ENCODE assay signal across 1 cellular context in the genomic region with DNA sequence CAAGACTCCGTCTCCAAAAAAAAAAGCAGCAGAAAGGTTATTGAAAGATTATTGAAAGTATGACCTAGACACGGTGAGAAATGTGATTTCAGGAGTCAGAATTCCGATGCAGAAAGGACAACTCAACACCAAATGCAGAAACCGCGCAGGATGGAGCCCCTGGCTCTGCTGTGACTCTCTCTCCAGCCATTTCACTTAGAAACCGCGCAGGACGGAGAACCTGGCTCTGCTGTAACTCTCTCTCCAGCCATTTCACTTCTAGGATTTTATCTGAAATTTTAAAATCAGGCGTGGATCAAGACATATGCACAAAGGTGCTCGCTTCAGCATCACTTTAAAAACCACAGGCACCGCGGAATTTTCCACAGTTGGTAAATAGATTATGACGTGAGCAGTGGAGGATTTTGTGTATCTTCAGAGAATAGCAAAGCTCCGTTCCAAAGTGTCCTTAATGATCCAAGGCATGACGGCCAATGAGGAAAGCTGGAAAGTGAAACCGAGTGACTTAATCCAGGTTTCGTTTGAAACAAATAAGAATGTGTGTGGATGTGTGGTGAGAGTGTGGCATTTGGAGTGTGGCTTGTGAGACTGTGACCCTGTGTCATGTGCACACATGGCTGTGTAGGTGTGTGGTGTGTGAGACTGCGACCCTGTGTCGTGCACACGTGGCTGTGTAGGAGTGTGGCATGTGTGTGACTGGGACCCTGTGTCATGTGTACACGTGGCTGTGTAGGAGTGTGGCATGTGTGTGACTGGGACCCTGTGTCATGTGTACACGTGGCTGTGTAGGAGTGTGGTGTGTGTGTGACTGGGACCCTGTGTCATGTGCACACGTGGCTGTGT.
TF ChIP-seq lines count a peak whose summit lies in the region.

No MANE protein-coding gene starts in this region.

TF ChIP-seq in SK-N-SH, 30 proteins besides CTCF, POLR2A, EP300 and RAD21:
- TF ChIP-seq MXI1 (IDR thresholded peaks at IDR 0.05; ENCODE audit: low read depth, low read length): peak; percentile 31; the same call in 1 of the 2 replicates
- TF ChIP-seq CHD2 (IDR thresholded peaks at IDR 0.05; ENCODE audit: low read length, partially characterized antibody): no peak
